ENCODE assay signal across 8 cellular contexts in genomic region chr9:120928720-120929389, GRCh38. TPM values are rescaled to one million over a fixed set of nuclear protein-coding genes. Genes with fewer than 3 reads are reported as not detected.
DNase-seq lines count a peak whose midpoint lies in the region; ATAC-seq and TF ChIP-seq lines count a peak whose summit lies in the region.

No MANE protein-coding gene starts in this region.

- H3K36me3 Mint-ChIP-seq in naive thymus-derived CD4-positive, alpha-beta T cell: peaks cover 4 to 24% (median 7%) of the 10 kb centered on the region in 5 donors

- no peaks in the 10 kb centered on the region for H3K27me3 Mint-ChIP-seq in naive thymus-derived CD4-positive, alpha-beta T cell

- TF ChIP-seq CTCF in thoracic aorta (IDR thresholded peaks at IDR 0.05): peak; percentile 19

- H3K9me3 Mint-ChIP-seq in naive thymus-derived CD4-positive, alpha-beta T cell: no peaks in the 10 kb centered on the region

- POLR2A ChIA-PET in naive thymus-derived CD4-positive, alpha-beta T cell (lab: Charles Lee): interaction anchor here (0.6 to 44.3 kb wide), 9 partner anchors 25 to 219 kb away, joined by 3 to 2417 read pairs (median 7); partner anchors contain the start of genes FBXW2 and PHF19

- peak overlapping the region; percentile 79 for H3K4me3 ChIP-seq in naive thymus-derived CD4-positive, alpha-beta T cell (ENCODE audit: low read length)
- peak overlapping the region; percentile 80 for H3K4me3 ChIP-seq in thoracic aorta

- peak overlapping the region; percentile 95 to 100 (median 99) for H3K27ac Mint-ChIP-seq in naive thymus-derived CD4-positive, alpha-beta T cell

- peaks cover 62 to 84% of the 10 kb centered on the region in 2 donors for H3K4me1 ChIP-seq in naive thymus-derived CD4-positive, alpha-beta T cell (ENCODE audit: control insufficient read depth in 2 of 2, insufficient read depth in 2 of 2, low read length in 2 of 2)
- peaks cover 56 to 94% of the 10 kb centered on the region in 2 donors for H3K4me1 ChIP-seq in thoracic aorta (ENCODE audit: control insufficient read depth in 1 of 2, low read depth in 2 of 2)

- peaks cover 0 to under 1% (median 0%) of the 10 kb centered on the region in 3 experiments for H3K36me3 ChIP-seq in naive thymus-derived CD4-positive, alpha-beta T cell (ENCODE audit: control insufficient read depth in 2 of 3, insufficient read depth in 3 of 3, low read length in 3 of 3)
- H3K36me3 ChIP-seq in thoracic aorta: no peaks in the 10 kb centered on the region

- H3K4me1 Mint-ChIP-seq in naive thymus-derived CD4-positive, alpha-beta T cell: peaks cover 56 to 95% (median 86%) of the 10 kb centered on the region in 7 donors

- peak overlapping the region; percentile 97 for H3K27ac ChIP-seq in naive thymus-derived CD4-positive, alpha-beta T cell (ENCODE audit: low read depth, low read length)
- peak overlapping the region; percentile 96 for H3K27ac ChIP-seq in thoracic aorta

- ATAC-seq in HG02798 (IDR thresholded peaks at IDR 0.05; ENCODE audit: poor library complexity, unreplicated experiment) (peak; percentile 46), thoracic aorta (ENCODE audit: insufficient number of reproducible peaks, low FRiP score, low read depth) (no peak)
- peak; percentile 58 for ATAC-seq in naive thymus-derived CD4-positive, alpha-beta T cell

- DNase-seq in DMS 273 (lab: John Stamatoyannopoulos, UW; ENCODE audit: unreplicated experiment) (peak; percentile 80), DMS 273 treated with DMSO at 0.1 percent for 48 hours (lab: John Stamatoyannopoulos, UW) (no peak), NCI-H510A treated with DMSO at 0.1 percent for 48 hours (lab: John Stamatoyannopoulos, UW) (peak; percentile 57), activated T-helper 1 cell treated with Interleukin-2 at 50 U/mL for 16 hours (ENCODE audit: low read depth) (peak; percentile 78), fibroblast of gingiva (ENCODE audit: low read depth) (peak; percentile 61), thoracic aorta (ENCODE audit: low spot score) (no peak)
- DNase-seq in naive thymus-derived CD4-positive, alpha-beta T cell: peak; percentile 63 to 86 (median 74)

- CTCF ChIA-PET in naive thymus-derived CD4-positive, alpha-beta T cell (lab: Charles Lee): interaction anchor here (1.0 to 4.3 kb wide), 6 partner anchors 13 to 59 kb away, joined by 4 to 29 read pairs (median 7); no protein-coding TSS in a partner anchor

- H3K4me3 Mint-ChIP-seq in naive thymus-derived CD4-positive, alpha-beta T cell: peak overlapping the region; percentile 90 to 100 (median 96)

- H3K27me3 ChIP-seq in naive thymus-derived CD4-positive, alpha-beta T cell (ENCODE audit: control insufficient read depth in 2 of 2, insufficient read depth in 2 of 2, low read length in 2 of 2): no peaks in the 10 kb centered on the region
- H3K27me3 ChIP-seq in thoracic aorta (replicated peaks; ENCODE audit: insufficient read depth): no peaks in the 10 kb centered on the region

- intact Hi-C loops in naive thymus-derived CD4-positive, alpha-beta T cell (cut with micrococcal nuclease): loop anchor here (5.0 kb wide), 3 partner anchors 143 to 273 kb away; partner anchors contain the start of genes CNTRL (in 1 of the 2), MEGF9 (in 1 of the 2) and RAB14 (in 1 of the 2)

- H3K9me3 ChIP-seq in naive thymus-derived CD4-positive, alpha-beta T cell (ENCODE audit: control insufficient read depth in 2 of 3, low read length in 3 of 3): no peaks in the 10 kb centered on the region
- no peaks in the 10 kb centered on the region for H3K9me3 ChIP-seq in thoracic aorta

RNA-seq across cellular contexts. Expression of gene TRAF1, which starts 2.3 kb away (rescaled TPM):
- total RNA-seq in naive thymus-derived CD4-positive, alpha-beta T cell: 100 to 1,000 TPM in 2 of 5 experiments, 10 to 100 TPM in 3; 58.7 to 131 (median 98.2) TPM
- polyA plus RNA-seq in naive thymus-derived CD4-positive, alpha-beta T cell: 1 to 10 TPM; 3.7 to 6.6 TPM
- 10 to 100 TPM; 36.4 to 52.5 TPM for total RNA-seq in thoracic aorta

RNA-seq across cellular contexts. Expression of gene PHF19, which starts 51.9 kb away (rescaled TPM):
- total RNA-seq in naive thymus-derived CD4-positive, alpha-beta T cell: 100 to 1,000 TPM in 3 of 5 experiments, 10 to 100 TPM in 2; 65.9 to 271 (median 197) TPM
- polyA plus RNA-seq in naive thymus-derived CD4-positive, alpha-beta T cell: 10 to 100 TPM; 13.1 to 16.5 TPM
- total RNA-seq in thoracic aorta: 10 to 100 TPM; 47.9 to 81.7 TPM

Comparison
In these comparisons a context has a peak if more than half of its experiments do, and no peak if none do; other contexts are left out.
1. DNase-seq: peak in DMS 273 (single experiment), NCI-H510A treated with DMSO at 0.1 percent for 48 hours (single experiment), activated T-helper 1 cell treated with Interleukin-2 at 50 U/mL for 16 hours (single experiment), fibroblast of gingiva (single experiment) and naive thymus-derived CD4-positive, alpha-beta T cell (9 of 9); none in DMS 273 treated with DMSO at 0.1 percent for 48 hours (single experiment) and thoracic aorta (single experiment).